ENCODE assay signal across 9 cellular contexts in genomic region chr19:41530761-41531301, GRCh38. TPM values are rescaled to one million over a fixed set of nuclear protein-coding genes. Genes with fewer than 3 reads are reported as not detected.
DNase-seq lines count a peak whose midpoint lies in the region; ATAC-seq and TF ChIP-seq lines count a peak whose summit lies in the region.
"Had no signal": no experiment of that assay in that cellular context is flagged by ENCODE, and none has a peak within 500 bp of the region (broad histone marks: within the 10 kb centered on the region; RNA-seq: fewer than 3 reads in every experiment).

No MANE protein-coding gene starts in this region.

- no peak for TF ChIP-seq CTCF in NB4 (IDR thresholded peaks at IDR 0.05; ENCODE audit: low read depth, low read length)

- H3K9ac ChIP-seq in BLaER1 treated with 17β-estradiol and CSF1 and Interleukin-3, amounts not matched to agents 10 nM and 100 nM: peak overlapping the region; percentile 68 to 89 (median 78)

- TF ChIP-seq POLR2A in NB4 (IDR thresholded peaks at IDR 0.05; ENCODE audit: extremely low read depth, insufficient read length): no peak

- H4K20me1 ChIP-seq in BLaER1 treated with 17β-estradiol and CSF1 and Interleukin-3, amounts not matched to agents 10 nM and 100 nM: no peaks in the 10 kb centered on the region

- peaks cover 55 to 76% (median 71%) of the 10 kb centered on the region in 10 experiments for H3K4me1 ChIP-seq in BLaER1 treated with 17β-estradiol and CSF1 and Interleukin-3, amounts not matched to agents 10 nM and 100 nM

- H3K9me3 ChIP-seq in BLaER1 treated with 17β-estradiol and CSF1 and Interleukin-3, amounts not matched to agents 10 nM and 100 nM (replicated peaks in 1 of 11): peaks cover 74 to 83% (median 77%) of the 10 kb centered on the region in 11 experiments

- peak overlapping the region; percentile 41 to 68 (median 55) for H3K4me3 ChIP-seq in BLaER1 treated with 17β-estradiol and CSF1 and Interleukin-3, amounts not matched to agents 10 nM and 100 nM
- H3K4me3 ChIP-seq in NB4 (ENCODE audit: low read depth, low read length) (no peak overlapping the region), H7 (ENCODE audit: insufficient read depth, low read depth, low read length) (no peak overlapping the region)

- H3K36me3 ChIP-seq in BLaER1 treated with 17β-estradiol and CSF1 and Interleukin-3, amounts not matched to agents 10 nM and 100 nM: peaks cover 0 to 15% (median 8%) of the 10 kb centered on the region in 11 experiments; a peak in 11 of 22 replicates
- no peaks in the 10 kb centered on the region for H3K36me3 ChIP-seq in H7 (replicated peaks; ENCODE audit: control insufficient read depth, insufficient read depth, low read length)

- no peaks in the 10 kb centered on the region for H3K27me3 ChIP-seq in BLaER1 treated with 17β-estradiol and CSF1 and Interleukin-3, amounts not matched to agents 10 nM and 100 nM
- H3K27me3 ChIP-seq in H7 (ENCODE audit: control insufficient read depth, insufficient read depth, low read length): no peaks in the 10 kb centered on the region

- ATAC-seq in HG02970 (IDR thresholded peaks at IDR 0.05; ENCODE audit: low FRiP score, unreplicated experiment): no peak

- DNase-seq in NB4 (ENCODE audit: low read depth): peak; percentile 30
- DNase-seq in central memory CD4-positive, alpha-beta T cell: peak; percentile 44
- DNase-seq in myocyte (ENCODE audit: low read depth): peak; percentile 24
- DNase-seq in H7: no peak
- DNase-seq in A172 (ENCODE audit: low spot score): no peak
- no peak for DNase-seq in HCEC 1CT

- peak overlapping the region; percentile 83 to 97 (median 94) for H3K27ac ChIP-seq in BLaER1 treated with 17β-estradiol and CSF1 and Interleukin-3, amounts not matched to agents 10 nM and 100 nM

- H3K4me2 ChIP-seq in BLaER1 treated with 17β-estradiol and CSF1 and Interleukin-3, amounts not matched to agents 10 nM and 100 nM: peak overlapping the region; percentile 61 to 94 (median 83)

RNA-seq across cellular contexts. Expression of gene CEACAM21, which starts 45.1 kb away (rescaled TPM):
- not detected in 2 replicates for total RNA-seq in myocyte
- not detected for polyA plus RNA-seq in myocyte (2012)
- not detected in 2 replicates for total RNA-seq in H7 (2014; rRNA removed; shearing (Covaris generic))
- not detected in 2 replicates for total RNA-seq in A172 (2014; rRNA removed; shearing (Covaris generic))
- total RNA-seq: mesothelial cell of epicardium had no signal

Comparison
In these comparisons a context has a peak if more than half of its experiments do, and no peak if none do; other contexts are left out.
1. H3K4me3 ChIP-seq: peak in BLaER1 treated with 17β-estradiol and CSF1 and Interleukin-3, amounts not matched to agents 10 nM and 100 nM (10 of 10); none in NB4 (single experiment) and H7 (single experiment).
2. DNase-seq: peak in NB4 (single experiment), central memory CD4-positive, alpha-beta T cell (single experiment) and myocyte (single experiment); none in H7 (single experiment), A172 (single experiment) and HCEC 1CT (single experiment).